Comparison of ENCODE assay signal across 8 cellular contexts in the genomic region with DNA sequence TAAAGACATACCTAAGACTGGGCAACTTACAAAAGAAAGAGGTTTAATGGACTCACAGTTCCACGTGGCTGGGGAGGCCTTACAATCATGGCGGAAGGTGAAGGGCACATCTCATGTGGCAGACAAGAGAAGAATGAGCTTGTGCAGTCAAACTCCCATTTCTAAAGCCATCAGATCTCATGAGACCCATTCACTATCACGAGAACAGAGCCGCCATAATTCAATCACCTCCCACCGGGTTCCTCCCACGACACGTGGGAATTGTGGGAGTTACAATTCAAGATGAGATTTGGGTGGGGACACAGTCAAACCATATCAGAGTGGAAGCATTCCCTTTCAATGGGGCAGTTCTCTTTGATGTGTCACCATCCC. TPM values are rescaled to one million over a fixed set of nuclear protein-coding genes. Genes with fewer than 3 reads are reported as not detected.
DNase-seq lines count a peak whose midpoint lies in the region; ATAC-seq and TF ChIP-seq lines count a peak whose summit lies in the region.
"Not testable (repeated sequence)": the region's sequence is repeated elsewhere in the genome, so short reads cannot be mapped to it uniquely, and the experiment has no call there.

No MANE protein-coding gene starts in this region.

- H3K4me3 Mint-ChIP-seq in CD4-positive, alpha-beta T cell, result not testable (repeated sequence)
- H3K4me3 Mint-ChIP-seq in T-cell, result peak overlapping the region; percentile 21 to 88 (median 58)
- peak overlapping the region; percentile 8 to 75 for H3K4me3 Mint-ChIP-seq in activated T-cell treated with anti-CD3 and anti-CD28 coated beads, Interleukin-2, amount 50 U/mL, for 72 hours
- H3K4me3 Mint-ChIP-seq in activated naive CD8-positive, alpha-beta T cell treated with anti-CD3 and anti-CD28 coated beads, Interleukin-2, amount 50 U/mL, for 24 hours, result peak overlapping the region; percentile 66
- H3K4me3 Mint-ChIP-seq in naive B cell, result peak overlapping the region in 7 of 8 donors; percentile 72 to 91 (median 88)
- H3K4me3 Mint-ChIP-seq in stimulated activated memory B cell treated with anti-CD40 and anti-IgM and Interleukin-4, amounts not matched to agents 10 μg/mL and 1 μg/mL and 100 μg/mL, for 72 hours, result peak overlapping the region; percentile 73

- peaks cover 28% of the 10 kb centered on the region for H3K36me3 ChIP-seq in KOPT-K1 (ENCODE audit: insufficient read depth, low read length)

- POLR2A ChIA-PET in CD4-positive, alpha-beta T cell (lab: Charles Lee), result interaction anchor here (0.8 to 2.7 kb wide), 5 partner anchors 10 to 39 kb away, joined by 3 to 15 read pairs (median 4); partner anchors contain the start of gene INPP5D
- POLR2A ChIA-PET in T-cell (lab: Charles Lee), result interaction anchor here in 1 of 2 donors (1.1 kb wide), 1 partner anchor 39 kb away, joined by 3 read pairs; the partner anchor contains the start of gene INPP5D

- CTCF ChIA-PET in CD4-positive, alpha-beta T cell (lab: Charles Lee), result interaction anchor here (1.1 to 2.1 kb wide), 3 partner anchors 39 to 152 kb away, joined by 3 to 9 read pairs (median 4); partner anchors contain the start of genes ATG16L1 and INPP5D
- CTCF ChIA-PET in T-cell (lab: Charles Lee), result interaction anchor here (0.6 to 1.2 kb wide), 3 partner anchors 16 to 39 kb away, joined by 3 to 4 read pairs (median 4); no protein-coding TSS in a partner anchor

- not testable (repeated sequence) for H3K9me3 Mint-ChIP-seq in CD4-positive, alpha-beta T cell; T-cell; activated T-cell treated with anti-CD3 and anti-CD28 coated beads, Interleukin-2, amount 50 U/mL, for 72 hours; activated naive CD8-positive, alpha-beta T cell treated with anti-CD3 and anti-CD28 coated beads, Interleukin-2, amount 50 U/mL, for 24 hours; naive B cell; stimulated activated memory B cell treated with anti-CD40 and anti-IgM and Interleukin-4, amounts not matched to agents 10 μg/mL and 1 μg/mL and 100 μg/mL, for 72 hours

- intact Hi-C loops in CD4-positive, alpha-beta T cell (cut with DNase I, micrococcal nuclease), result not testable (repeated sequence)

- H3K27ac Mint-ChIP-seq in CD4-positive, alpha-beta T cell, result peak overlapping the region; percentile 74
- H3K27ac Mint-ChIP-seq in T-cell, result peak overlapping the region; percentile 84 to 90
- peak overlapping the region; percentile 20 for H3K27ac Mint-ChIP-seq in activated T-cell treated with anti-CD3 and anti-CD28 coated beads, Interleukin-2, amount 50 U/mL, for 72 hours
- H3K27ac Mint-ChIP-seq in activated naive CD8-positive, alpha-beta T cell treated with anti-CD3 and anti-CD28 coated beads, Interleukin-2, amount 50 U/mL, for 24 hours, result peak overlapping the region; percentile 94
- H3K27ac Mint-ChIP-seq in naive B cell, result peak overlapping the region; percentile 99 to 100 (median 100)
- peak overlapping the region; percentile 95 for H3K27ac Mint-ChIP-seq in stimulated activated memory B cell treated with anti-CD40 and anti-IgM and Interleukin-4, amounts not matched to agents 10 μg/mL and 1 μg/mL and 100 μg/mL, for 72 hours

- peak in 1 of 10 experiments; percentile 16 for DNase-seq in CD4-positive, alpha-beta T cell
- DNase-seq in T-cell; activated T-cell treated with anti-CD3 and anti-CD28 coated beads, Interleukin-2, amount 50 U/mL, for 72 hours; activated naive CD8-positive, alpha-beta T cell treated with anti-CD3 and anti-CD28 coated beads, Interleukin-2, amount 50 U/mL, for 24 hours; naive B cell: not testable (repeated sequence)

- ATAC-seq in CD4-positive, alpha-beta T cell (ENCODE audit: poor library complexity); T-cell (replicated peaks in 1 of 4); activated T-cell treated with anti-CD3 and anti-CD28 coated beads, Interleukin-2, amount 50 U/mL, for 72 hours (replicated peaks in 1 of 2); activated naive CD8-positive, alpha-beta T cell treated with anti-CD3 and anti-CD28 coated beads, Interleukin-2, amount 50 U/mL, for 24 hours; naive B cell (ENCODE audit: low read depth in 2 of 2); stimulated activated memory B cell treated with anti-CD40 and anti-IgM and Interleukin-4, amounts not matched to agents 10 μg/mL and 1 μg/mL and 100 μg/mL, for 72 hours: not testable (repeated sequence)

- not testable (repeated sequence) for H3K9me3 ChIP-seq in CD4-positive, alpha-beta T cell (ENCODE audit: control insufficient read depth, low read length); KOPT-K1 (ENCODE audit: insufficient read depth, low read length, poor library complexity, severe bottlenecking)

- H3K27me3 Mint-ChIP-seq in CD4-positive, alpha-beta T cell; T-cell; activated T-cell treated with anti-CD3 and anti-CD28 coated beads, Interleukin-2, amount 50 U/mL, for 72 hours (ENCODE audit: low read depth); activated naive CD8-positive, alpha-beta T cell treated with anti-CD3 and anti-CD28 coated beads, Interleukin-2, amount 50 U/mL, for 24 hours; naive B cell; stimulated activated memory B cell treated with anti-CD40 and anti-IgM and Interleukin-4, amounts not matched to agents 10 μg/mL and 1 μg/mL and 100 μg/mL, for 72 hours: not testable (repeated sequence)

- not testable (repeated sequence) for TF ChIP-seq CTCF in CD4-positive, alpha-beta T cell (IDR thresholded peaks at IDR 0.05); GM12875 (IDR thresholded peaks at IDR 0.05; ENCODE audit: borderline replicate concordance, insufficient read depth, low read depth, low read length)

- H3K36me3 Mint-ChIP-seq in CD4-positive, alpha-beta T cell (ENCODE audit: low read depth), result peaks cover 62% of the 10 kb centered on the region
- H3K36me3 Mint-ChIP-seq in T-cell, result peaks cover 45% of the 10 kb centered on the region
- H3K36me3 Mint-ChIP-seq in activated T-cell treated with anti-CD3 and anti-CD28 coated beads, Interleukin-2, amount 50 U/mL, for 72 hours (ENCODE audit: insufficient read depth in 2 of 2), result peaks cover 12 to 17% of the 10 kb centered on the region in 2 donors
- H3K36me3 Mint-ChIP-seq in activated naive CD8-positive, alpha-beta T cell treated with anti-CD3 and anti-CD28 coated beads, Interleukin-2, amount 50 U/mL, for 24 hours (ENCODE audit: low read depth), result peaks cover 36% of the 10 kb centered on the region
- H3K36me3 Mint-ChIP-seq in naive B cell, result peaks cover 19 to 26% of the 10 kb centered on the region in 2 donors
- H3K36me3 Mint-ChIP-seq in stimulated activated memory B cell treated with anti-CD40 and anti-IgM and Interleukin-4, amounts not matched to agents 10 μg/mL and 1 μg/mL and 100 μg/mL, for 72 hours, result peaks cover 75% of the 10 kb centered on the region

- H3K4me1 Mint-ChIP-seq in CD4-positive, alpha-beta T cell (ENCODE audit: low read depth), result peaks cover 77% of the 10 kb centered on the region
- H3K4me1 Mint-ChIP-seq in T-cell, result peaks cover 74 to 82% (median 76%) of the 10 kb centered on the region in 3 donors
- H3K4me1 Mint-ChIP-seq in activated T-cell treated with anti-CD3 and anti-CD28 coated beads, Interleukin-2, amount 50 U/mL, for 72 hours (ENCODE audit: low read depth), result peaks cover 67% of the 10 kb centered on the region
- H3K4me1 Mint-ChIP-seq in activated naive CD8-positive, alpha-beta T cell treated with anti-CD3 and anti-CD28 coated beads, Interleukin-2, amount 50 U/mL, for 24 hours, result peaks cover 76% of the 10 kb centered on the region
- peaks cover 71 to 89% (median 80%) of the 10 kb centered on the region in 3 donors for H3K4me1 Mint-ChIP-seq in naive B cell
- H3K4me1 Mint-ChIP-seq in stimulated activated memory B cell treated with anti-CD40 and anti-IgM and Interleukin-4, amounts not matched to agents 10 μg/mL and 1 μg/mL and 100 μg/mL, for 72 hours, result peaks cover 87% of the 10 kb centered on the region

- not testable (repeated sequence) for H3K27me3 ChIP-seq in CD4-positive, alpha-beta T cell (ENCODE audit: control insufficient read depth, insufficient read depth, low read length)

- H3K4me3 ChIP-seq in GM12875 (ENCODE audit: low read depth, low read length), result peak overlapping the region; percentile 23

- H3K27ac ChIP-seq in CD4-positive, alpha-beta T cell (ENCODE audit: low read depth, low read length), result not testable (repeated sequence)
- H3K27ac ChIP-seq in KOPT-K1 (ENCODE audit: low read depth, low read length, poor library complexity, severe bottlenecking), result peak overlapping the region; percentile 62

RNA-seq across cellular contexts. Expression of gene INPP5D, which starts 39.7 kb away (rescaled TPM):
- total RNA-seq in CD4-positive, alpha-beta T cell, result 100 to 1,000 TPM; 141 to 154 TPM
- total RNA-seq in T-cell, result 100 to 1,000 TPM; 108 to 216 (median 135) TPM
- total RNA-seq in activated T-cell treated with anti-CD3 and anti-CD28 coated beads, Interleukin-2, amount 50 U/mL, for 72 hours, result 10 to 100 TPM; 64.8 to 69.3 TPM
- polyA plus RNA-seq in naive B cell (ENCODE audit: low read depth in 6 of 6), result 100 to 1,000 TPM in 4 of 6 donors, 10 to 100 TPM in 2; 56.8 to 230 (median 102) TPM

Comparison
In these comparisons a context has a peak if more than half of its experiments do, and no peak if none do; other contexts are left out.
1. H3K27ac Mint-ChIP-seq: peak in every context shown above with its lines; median percentile 100 in naive B cell; 95 in stimulated activated memory B cell treated with anti-CD40 and anti-IgM and Interleukin-4, amounts not matched to agents 10 μg/mL and 1 μg/mL and 100 μg/mL, for 72 hours; 94 in activated naive CD8-positive, alpha-beta T cell treated with anti-CD3 and anti-CD28 coated beads, Interleukin-2, amount 50 U/mL, for 24 hours; 87 in T-cell; 74 in CD4-positive, alpha-beta T cell; 20 in activated T-cell treated with anti-CD3 and anti-CD28 coated beads, Interleukin-2, amount 50 U/mL, for 72 hours.